12 cellular contexts compared by ENCODE assay signal in the genomic region with DNA sequence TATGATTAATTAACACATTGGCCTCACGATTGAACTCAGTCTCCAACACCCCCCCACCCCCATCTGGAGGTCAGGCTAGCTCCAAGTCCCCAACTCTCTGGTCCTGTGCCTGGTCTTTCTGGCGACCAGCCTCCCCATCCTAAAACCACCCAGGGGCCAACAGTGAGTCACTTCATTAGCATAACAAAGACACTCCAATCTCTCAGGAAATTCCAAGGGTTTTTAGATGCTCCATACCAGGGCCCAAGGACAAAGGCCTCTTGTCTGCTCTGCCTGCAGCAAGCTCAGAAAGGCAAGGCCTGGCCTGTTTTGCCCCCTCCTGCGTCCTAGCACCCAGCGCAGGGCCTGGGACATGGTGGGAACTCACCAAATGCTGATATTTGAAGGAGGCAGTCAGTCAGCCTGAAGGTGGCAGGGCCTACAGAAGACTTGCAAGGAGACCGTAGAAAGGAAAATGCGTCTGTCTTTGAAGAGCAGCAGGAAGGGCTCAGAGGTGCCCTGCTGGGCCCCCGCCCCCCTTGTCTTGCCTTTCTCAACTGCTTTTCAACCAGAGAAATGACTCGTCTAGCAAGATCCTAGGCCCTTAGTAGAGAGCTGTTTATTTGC.
DNase-seq lines count a peak whose midpoint lies in the region; ATAC-seq and TF ChIP-seq lines count a peak whose summit lies in the region.
"Had no signal": no experiment of that assay in that cellular context is flagged by ENCODE, and none has a peak within 500 bp of the region (broad histone marks: within the 10 kb centered on the region; RNA-seq: fewer than 3 reads in every experiment).

No MANE protein-coding gene starts in this region.

- no peak overlapping the region for H3K27ac Mint-ChIP-seq in activated CD8-positive, alpha-beta T cell treated with anti-CD3 and anti-CD28 coated beads, Interleukin-2, amount 10 ng/mL, durations not matched to agents 7 days and 5 days

- ATAC-seq in foreskin keratinocyte, result peak; percentile 92
- no peak for ATAC-seq in activated CD8-positive, alpha-beta T cell treated with anti-CD3 and anti-CD28 coated beads, Interleukin-2, amount 10 ng/mL, durations not matched to agents 7 days and 5 days
- ATAC-seq: Panc1 had no signal

- H3K4me3 Mint-ChIP-seq in activated CD8-positive, alpha-beta T cell treated with anti-CD3 and anti-CD28 coated beads, Interleukin-2, amount 10 ng/mL, durations not matched to agents 7 days and 5 days, result no peak overlapping the region

- CTCF ChIA-PET in activated CD8-positive, alpha-beta T cell treated with anti-CD3 and anti-CD28 coated beads, Interleukin-2, amount 10 ng/mL, durations not matched to agents 7 days and 5 days (lab: Charles Lee), result no interaction called here

- DNase-seq in GM04503 (ENCODE audit: low read depth), result peak; percentile 55
- peak; percentile 12 for DNase-seq in SK-MEL-5 (ENCODE audit: low read depth, low spot score)
- peak; percentile 97 to 98 for DNase-seq in foreskin keratinocyte
- DNase-seq in retina, result peak; percentile 87
- DNase-seq in NCI-H1105 treated with DMSO at 0.1 percent for 48 hours (lab: John Stamatoyannopoulos, UW), result no peak
- DNase-seq in activated CD8-positive, alpha-beta T cell treated with anti-CD3 and anti-CD28 coated beads, Interleukin-2, amount 10 ng/mL, durations not matched to agents 7 days and 5 days, result no peak
- DNase-seq in HuH-7.5 (ENCODE audit: low spot score), result no peak
- no peak for DNase-seq in hippocampal formation (lab: John Stamatoyannopoulos, UW)
- DNase-seq: activated CD8-positive, alpha-beta memory T cell treated with anti-CD3 and anti-CD28 coated beads, Interleukin-2, amount 50 U/mL, for 48 hours; spleen; upper lobe of left lung had no signal

- H3K9me3 Mint-ChIP-seq in activated CD8-positive, alpha-beta T cell treated with anti-CD3 and anti-CD28 coated beads, Interleukin-2, amount 10 ng/mL, durations not matched to agents 7 days and 5 days (ENCODE audit: insufficient read depth), result no peaks in the 10 kb centered on the region

- H3K4me1 ChIP-seq in foreskin keratinocyte, result peaks cover 15% of the 10 kb centered on the region
- H3K4me1 ChIP-seq: upper lobe of left lung had no signal

- POLR2A ChIA-PET in activated CD8-positive, alpha-beta T cell treated with anti-CD3 and anti-CD28 coated beads, Interleukin-2, amount 10 ng/mL, durations not matched to agents 7 days and 5 days (lab: Charles Lee), result no interaction called here

- H3K36me3 Mint-ChIP-seq in activated CD8-positive, alpha-beta T cell treated with anti-CD3 and anti-CD28 coated beads, Interleukin-2, amount 10 ng/mL, durations not matched to agents 7 days and 5 days (ENCODE audit: low read depth), result no peaks in the 10 kb centered on the region

- no peaks in the 10 kb centered on the region for H3K4me1 Mint-ChIP-seq in activated CD8-positive, alpha-beta T cell treated with anti-CD3 and anti-CD28 coated beads, Interleukin-2, amount 10 ng/mL, durations not matched to agents 7 days and 5 days (ENCODE audit: low read depth)

- no peaks in the 10 kb centered on the region for H3K27me3 ChIP-seq in foreskin keratinocyte
- H3K27me3 ChIP-seq: upper lobe of left lung had no signal

- peak; percentile 64 for TF ChIP-seq CTCF in foreskin keratinocyte (conservative IDR thresholded peaks at IDR 0.05)

- peak overlapping the region; percentile 94 for H3K27ac ChIP-seq in foreskin keratinocyte
- H3K27ac ChIP-seq: upper lobe of left lung had no signal

- no peaks in the 10 kb centered on the region for H3K27me3 Mint-ChIP-seq in activated CD8-positive, alpha-beta T cell treated with anti-CD3 and anti-CD28 coated beads, Interleukin-2, amount 10 ng/mL, durations not matched to agents 7 days and 5 days (ENCODE audit: low read depth)

- in situ Hi-C loops in SK-MEL-5 (cut with HindIII; ENCODE audit: low pct_unique_long_range_greater_than_20kb, low sequenced_read_pairs), result no loop called here

Comparison
In these comparisons a context has a peak if more than half of its experiments do, and no peak if none do; other contexts are left out.
1. DNase-seq: peak in GM04503 (single experiment), SK-MEL-5 (single experiment), foreskin keratinocyte (2 of 2) and retina (single experiment); none in NCI-H1105 treated with DMSO at 0.1 percent for 48 hours (single experiment), activated CD8-positive, alpha-beta T cell treated with anti-CD3 and anti-CD28 coated beads, Interleukin-2, amount 10 ng/mL, durations not matched to agents 7 days and 5 days (single experiment), HuH-7.5 (single experiment) and hippocampal formation (0 of 2).